In genomic region chr1:94741956-94742355, GRCh38 we compare ENCODE assay signal across 21 cellular contexts.
"Had no signal": no experiment of that assay in that cellular context is flagged by ENCODE, and none has a peak within 500 bp of the region (broad histone marks: within the 10 kb centered on the region; RNA-seq: fewer than 3 reads in every experiment).

No MANE protein-coding gene starts in this region.

- H3K27ac ChIP-seq: adrenal gland, ascending aorta, psoas muscle, right atrium auricular region, WERI-Rb-1 had no signal

- H3K27me3 ChIP-seq: adrenal gland, ascending aorta, heart right ventricle, right atrium auricular region, tibial nerve had no signal

- H3K4me1 ChIP-seq: psoas muscle had no signal

- H3K4me3 Mint-ChIP-seq: endodermal cell; memory B cell; neural crest cell; stimulated activated naive CD8-positive, alpha-beta T cell treated with anti-CD3 and anti-CD28 coated beads, Interleukin-15, Interleukin-2, amounts not matched to agents 100 ng/mL and 50 ng/mL, for 24 hours had no signal

- H3K36me3 Mint-ChIP-seq: activated naive CD4-positive, alpha-beta T cell treated with anti-CD3 and anti-CD28 coated beads, Interleukin-2, amount 50 U/mL, for 72 hours had no signal

- H3K9me3 Mint-ChIP-seq: activated naive CD4-positive, alpha-beta T cell treated with anti-CD3 and anti-CD28 coated beads, Interleukin-2, amount 50 U/mL, for 72 hours; endodermal cell; memory B cell had no signal

- H3K9me3 ChIP-seq: adrenal gland, ascending aorta, heart right ventricle, mucosa of descending colon, psoas muscle, right atrium auricular region, tibial nerve had no signal

- H3K27ac Mint-ChIP-seq: activated naive CD4-positive, alpha-beta T cell treated with anti-CD3 and anti-CD28 coated beads, Interleukin-2, amount 50 U/mL, for 72 hours; endodermal cell; memory B cell; stimulated activated naive CD8-positive, alpha-beta T cell treated with anti-CD3 and anti-CD28 coated beads, Interleukin-15, Interleukin-2, amounts not matched to agents 100 ng/mL and 50 ng/mL, for 24 hours had no signal

- H3K4me3 ChIP-seq: adrenal gland, ascending aorta, heart right ventricle, mucosa of descending colon, psoas muscle, right atrium auricular region, tibial nerve had no signal

- H3K36me3 ChIP-seq: adrenal gland, ascending aorta, heart right ventricle, right atrium auricular region, tibial nerve, WERI-Rb-1 had no signal

- DNase-seq: activated CD4-positive, alpha-beta T cell treated with anti-CD3 and anti-CD28 coated beads, Interleukin-2, amount 50 U/mL, for 1 hour; activated CD4-positive, CD25-positive, alpha-beta regulatory T cell treated with anti-CD3 and anti-CD28 coated beads, Interleukin-2, amount 50 U/mL, for 72 hours; activated gamma-delta T cell treated with Interleukin-2 at 50 U/mL for 16 hours; activated T-cell treated with anti-CD3 and anti-CD28 coated beads, Interleukin-2, amount 50 U/mL, for 1 hour; adrenal gland; central memory CD4-positive, alpha-beta T cell; endodermal cell; heart right ventricle; islet precursor cell; left cardiac atrium; mucosa of descending colon; psoas muscle; stimulated activated CD4-positive, alpha-beta T cell treated with anti-CD3 and anti-CD28 coated beads, Interleukin-4, amount 100 ng/mL, for 4 hours; WERI-Rb-1 had no signal
